In the genomic region with DNA sequence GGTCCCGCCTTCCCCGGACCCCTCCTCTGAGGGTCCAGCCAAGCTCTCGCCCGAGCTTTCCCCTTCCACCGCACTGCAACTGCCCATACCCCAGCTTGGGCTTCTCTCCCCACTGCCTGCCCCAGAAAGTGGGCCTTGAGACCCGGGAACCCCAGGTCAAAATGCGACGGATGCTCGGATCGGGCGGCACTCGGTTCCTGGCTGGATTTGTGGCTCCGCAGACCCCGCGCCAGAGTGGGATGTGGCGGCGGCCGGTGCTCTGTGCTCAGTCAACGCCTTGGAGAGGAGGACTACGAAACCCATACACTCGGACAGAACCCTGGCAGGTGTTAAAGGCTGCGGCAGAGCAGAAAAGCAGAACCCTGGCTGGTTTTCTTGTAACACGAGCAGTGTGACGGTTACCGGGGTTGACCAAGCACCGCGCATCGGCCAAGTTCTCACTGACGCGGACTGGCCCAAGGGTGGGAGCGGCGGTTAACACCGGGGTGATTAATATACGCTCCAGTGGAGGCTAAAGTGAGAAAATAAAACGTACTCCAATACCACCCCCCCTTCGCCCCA, we compare ENCODE assay signal across 8 cellular contexts. TPM values are rescaled to one million over a fixed set of nuclear protein-coding genes. Genes with fewer than 3 reads are reported as not detected.
DNase-seq lines count a peak whose midpoint lies in the region; ATAC-seq and TF ChIP-seq lines count a peak whose summit lies in the region.

No MANE protein-coding gene starts in this region.

- H3K27me3 ChIP-seq in OCI-LY1 (ENCODE audit: insufficient read depth, low read length) (peaks cover 10% of the 10 kb centered on the region; the same call in 1 of the 2 replicates), cardiac muscle cell (peaks cover 100% of the 10 kb centered on the region)
- H3K27me3 ChIP-seq in effector memory CD4-positive, alpha-beta T cell (replicated peaks; ENCODE audit: control insufficient read depth, insufficient read depth, low read length, poor library complexity, severe bottlenecking): no peaks in the 10 kb centered on the region

- H3K9ac ChIP-seq in OCI-LY1 (ENCODE audit: low read length): peak overlapping the region; percentile 17; the same call in 1 of the 2 replicates

- TF ChIP-seq CTCF in OCI-LY1 (IDR thresholded peaks at IDR 0.05; ENCODE audit: low read length) (no peak), cardiac muscle cell (IDR thresholded peaks at IDR 0.05; ENCODE audit: low read depth, low read length) (no peak), retinal pigment epithelial cell (conservative IDR thresholded peaks at IDR 0.05; ENCODE audit: low read depth, low read length) (no peak)

- H4K20me1 ChIP-seq in OCI-LY1 (ENCODE audit: insufficient read depth, low read length): no peaks in the 10 kb centered on the region

- peak; percentile 32 for ATAC-seq in GM18502 (IDR thresholded peaks at IDR 0.05; ENCODE audit: poor library complexity, unreplicated experiment)

- H3K4me3 ChIP-seq in OCI-LY1 (ENCODE audit: low read depth, low read length, poor library complexity, severe bottlenecking): peak overlapping the region; percentile 58
- peak overlapping the region; percentile 14 for H3K4me3 ChIP-seq in cardiac muscle cell
- H3K4me3 ChIP-seq in retinal pigment epithelial cell (ENCODE audit: low read length): peak overlapping the region; percentile 24
- H3K4me3 ChIP-seq in effector memory CD4-positive, alpha-beta T cell (ENCODE audit: insufficient read depth, low read depth, low read length, poor library complexity, severe bottlenecking): no peak overlapping the region

- H3K79me2 ChIP-seq in OCI-LY1 (ENCODE audit: insufficient read depth, low read length): no peaks in the 10 kb centered on the region

- H3K36me3 ChIP-seq in OCI-LY1 (ENCODE audit: insufficient read depth, low read length) (no peaks in the 10 kb centered on the region), cardiac muscle cell (no peaks in the 10 kb centered on the region)
- no peaks in the 10 kb centered on the region for H3K36me3 ChIP-seq in effector memory CD4-positive, alpha-beta T cell (ENCODE audit: control insufficient read depth, insufficient read depth, low read length)

- peak; percentile 20 to 40 for DNase-seq in cardiac muscle cell (ENCODE audit: low read depth in 1 of 2, low spot score in 1 of 2)
- DNase-seq in retinal pigment epithelial cell (ENCODE audit: low read depth): no peak
- no peak for DNase-seq in effector memory CD4-positive, alpha-beta T cell
- no peak for DNase-seq in Ammon's horn (ENCODE audit: low spot score)
- no peak for DNase-seq in AML-193 (lab: John Stamatoyannopoulos, UW)
- DNase-seq in dedifferentiated amniotic fluid mesenchymal stem cell (ENCODE audit: extremely low spot score): no peak

- H3K4me1 ChIP-seq in OCI-LY1 (ENCODE audit: insufficient read depth, low read length, severe bottlenecking) (peaks cover 16% of the 10 kb centered on the region), cardiac muscle cell (ENCODE audit: low read depth) (no peaks in the 10 kb centered on the region)
- H3K4me1 ChIP-seq in effector memory CD4-positive, alpha-beta T cell (ENCODE audit: control insufficient read depth, insufficient read depth, low read length, poor library complexity, severe bottlenecking): no peaks in the 10 kb centered on the region

- H3K9me3 ChIP-seq in OCI-LY1 (ENCODE audit: low read length) (no peaks in the 10 kb centered on the region), cardiac muscle cell (ENCODE audit: low read depth) (no peaks in the 10 kb centered on the region)
- H3K9me3 ChIP-seq in effector memory CD4-positive, alpha-beta T cell (ENCODE audit: control insufficient read depth, low read length): no peaks in the 10 kb centered on the region

- H3K4me2 ChIP-seq in OCI-LY1 (ENCODE audit: low read length): peak overlapping the region; percentile 70

- H3F3A ChIP-seq in OCI-LY1 (ENCODE audit: insufficient read depth, low read length): no peaks in the 10 kb centered on the region

- H3K27ac ChIP-seq in OCI-LY1 (ENCODE audit: low read depth, low read length, poor library complexity, severe bottlenecking) (no peak overlapping the region), cardiac muscle cell (no peak overlapping the region)
- H3K27ac ChIP-seq in effector memory CD4-positive, alpha-beta T cell (ENCODE audit: insufficient read depth, low read length, poor library complexity, severe bottlenecking): no peak overlapping the region

- H2AFZ ChIP-seq in OCI-LY1 (ENCODE audit: low read length): no peak overlapping the region

- no peaks in the 10 kb centered on the region for H3K9me2 ChIP-seq in OCI-LY1 (ENCODE audit: low read depth, low read length)

RNA-seq across cellular contexts. Expression of a gene that starts 0.9 kb away (rescaled TPM):
- total RNA-seq in cardiac muscle cell: 3.5 and 7.9 TPM in 2 replicates
- 4.2 and 5.9 TPM in 2 replicates for polyA plus RNA-seq in cardiac muscle cell

RNA-seq across cellular contexts. Expression of a gene that starts 17.2 kb away (rescaled TPM):
- 0.81 and 1.0 TPM in 2 replicates for total RNA-seq in cardiac muscle cell
- polyA plus RNA-seq in cardiac muscle cell: 0.18 and 0.46 TPM in 2 replicates

Comparison
In these comparisons a context has a peak if more than half of its experiments do, and no peak if none do; other contexts are left out.
1. DNase-seq: peak in cardiac muscle cell (2 of 2); none in retinal pigment epithelial cell (single experiment), effector memory CD4-positive, alpha-beta T cell (0 of 3), Ammon's horn (single experiment), AML-193 (0 of 2) and dedifferentiated amniotic fluid mesenchymal stem cell (single experiment).